In the genomic region with DNA sequence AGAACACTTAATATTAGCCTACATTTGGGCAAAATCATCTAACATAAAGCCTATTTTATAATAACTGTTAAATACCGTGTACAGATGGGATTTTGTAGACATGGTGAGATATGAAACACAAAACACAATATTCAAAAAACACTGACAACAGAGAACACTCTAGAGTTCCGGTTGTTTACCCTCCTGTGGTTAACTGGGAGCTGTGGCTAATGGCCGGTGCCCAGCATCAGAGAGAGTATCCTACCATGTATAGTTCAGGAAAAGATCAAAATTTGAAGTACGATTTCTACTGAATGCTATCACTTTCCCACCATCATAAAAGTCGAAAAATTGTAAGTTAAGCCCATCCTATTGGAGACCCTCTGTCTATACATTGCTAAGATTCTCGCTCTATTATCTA, we compare ENCODE assay signal across 19 cellular contexts. TPM values are rescaled to one million over a fixed set of nuclear protein-coding genes. Genes with fewer than 3 reads are reported as not detected.
DNase-seq lines count a peak whose midpoint lies in the region; ATAC-seq lines count a peak whose summit lies in the region.
"Had no signal": no experiment of that assay in that cellular context is flagged by ENCODE, and none has a peak within 500 bp of the region (broad histone marks: within the 10 kb centered on the region; RNA-seq: fewer than 3 reads in every experiment).

No MANE protein-coding gene starts in this region.

- H3K36me3 Mint-ChIP-seq in CD4-positive, CD25-positive, alpha-beta regulatory T cell, result peaks cover 16% of the 10 kb centered on the region
- H3K36me3 Mint-ChIP-seq in T-helper 2 cell treated with Interferon-gamma antibody and Interleukin-4, amounts not matched to agents 5 μg/mL and 100 μg/mL, for 36 hours (ENCODE audit: low read depth), result peaks cover 45% of the 10 kb centered on the region

- H3K27ac ChIP-seq in CD4-positive, CD25-positive, alpha-beta regulatory T cell (ENCODE audit: insufficient read depth, low read length, poor library complexity, severe bottlenecking), result peak overlapping the region; percentile 87
- H3K27ac ChIP-seq in effector memory CD4-positive, alpha-beta T cell (ENCODE audit: insufficient read depth, low read length, poor library complexity, severe bottlenecking), result peak overlapping the region; percentile 93
- H3K27ac ChIP-seq: gastroesophageal sphincter, thoracic aorta had no signal

- H3K36me3 ChIP-seq in CD4-positive, CD25-positive, alpha-beta regulatory T cell (ENCODE audit: control insufficient read depth, insufficient read depth, low read length), result no peaks in the 10 kb centered on the region
- H3K36me3 ChIP-seq in effector memory CD4-positive, alpha-beta T cell (ENCODE audit: control insufficient read depth, insufficient read depth, low read length), result no peaks in the 10 kb centered on the region
- H3K36me3 ChIP-seq: colonic mucosa, gastroesophageal sphincter, thoracic aorta had no signal

- DNase-seq in CD4-positive, CD25-positive, alpha-beta regulatory T cell, result no peak
- DNase-seq in G401 (ENCODE audit: low spot score), result peak; percentile 59
- DNase-seq in T-helper 2 cell treated with Interferon-gamma antibody and Interleukin-4, amounts not matched to agents 5 μg/mL and 100 μg/mL, for 36 hours (ENCODE audit: low spot score), result no peak
- DNase-seq in effector memory CD4-positive, alpha-beta T cell, result no peak
- no peak for DNase-seq in ureter (ENCODE audit: low spot score)
- DNase-seq in middle frontal gyrus (ENCODE audit: extremely low spot score, low spot score), result no peak
- no peak for DNase-seq in OCI-M1 (lab: John Stamatoyannopoulos, UW)
- DNase-seq: colonic mucosa; DMS153; left colon; midbrain; NK-92 treated with Interleukin-12 subunit alpha and Interleukin-12 subunit beta, amount 100 ng/mL, for 24 hours; SHP77 had no signal

- peaks cover 0 to 2% (median 0%) of the 10 kb centered on the region in 7 donors for H3K9me3 Mint-ChIP-seq in CD4-positive, CD25-positive, alpha-beta regulatory T cell
- H3K9me3 Mint-ChIP-seq in T-helper 2 cell treated with Interferon-gamma antibody and Interleukin-4, amounts not matched to agents 5 μg/mL and 100 μg/mL, for 36 hours, result no peaks in the 10 kb centered on the region

- H3K4me3 Mint-ChIP-seq in CD4-positive, CD25-positive, alpha-beta regulatory T cell, result peak overlapping the region; percentile 93 to 100 (median 98)
- H3K4me3 Mint-ChIP-seq in T-helper 2 cell treated with Interferon-gamma antibody and Interleukin-4, amounts not matched to agents 5 μg/mL and 100 μg/mL, for 36 hours, result peak overlapping the region; percentile 98

- H3K4me1 ChIP-seq in CD4-positive, CD25-positive, alpha-beta regulatory T cell (ENCODE audit: control insufficient read depth, insufficient read depth, low read length, poor library complexity, severe bottlenecking), result peaks cover 70% of the 10 kb centered on the region
- peaks cover 46% of the 10 kb centered on the region for H3K4me1 ChIP-seq in effector memory CD4-positive, alpha-beta T cell (ENCODE audit: control insufficient read depth, insufficient read depth, low read length, poor library complexity, severe bottlenecking)

- no peaks in the 10 kb centered on the region for H3K9me3 ChIP-seq in CD4-positive, CD25-positive, alpha-beta regulatory T cell (ENCODE audit: control insufficient read depth in 2 of 2, low read length in 2 of 2)
- H3K9me3 ChIP-seq in effector memory CD4-positive, alpha-beta T cell (ENCODE audit: control insufficient read depth, low read length), result no peaks in the 10 kb centered on the region
- H3K9me3 ChIP-seq: colonic mucosa, gastroesophageal sphincter, thoracic aorta had no signal

- peaks cover 46 to 57% (median 49%) of the 10 kb centered on the region in 4 donors for H3K4me1 Mint-ChIP-seq in CD4-positive, CD25-positive, alpha-beta regulatory T cell
- H3K4me1 Mint-ChIP-seq in T-helper 2 cell treated with Interferon-gamma antibody and Interleukin-4, amounts not matched to agents 5 μg/mL and 100 μg/mL, for 36 hours (ENCODE audit: low read depth), result peaks cover 56% of the 10 kb centered on the region

- H3K27ac Mint-ChIP-seq in CD4-positive, CD25-positive, alpha-beta regulatory T cell, result peak overlapping the region; percentile 91 to 100 (median 96)
- H3K27ac Mint-ChIP-seq in T-helper 2 cell treated with Interferon-gamma antibody and Interleukin-4, amounts not matched to agents 5 μg/mL and 100 μg/mL, for 36 hours, result peak overlapping the region; percentile 86
- H3K27ac Mint-ChIP-seq: B cell had no signal

- H3K27me3 ChIP-seq in CD4-positive, CD25-positive, alpha-beta regulatory T cell (ENCODE audit: control insufficient read depth, insufficient read depth, low read length), result no peaks in the 10 kb centered on the region
- H3K27me3 ChIP-seq in effector memory CD4-positive, alpha-beta T cell (replicated peaks; ENCODE audit: control insufficient read depth, insufficient read depth, low read length, poor library complexity, severe bottlenecking), result no peaks in the 10 kb centered on the region

- no peaks in the 10 kb centered on the region for H3K27me3 Mint-ChIP-seq in CD4-positive, CD25-positive, alpha-beta regulatory T cell
- H3K27me3 Mint-ChIP-seq in T-helper 2 cell treated with Interferon-gamma antibody and Interleukin-4, amounts not matched to agents 5 μg/mL and 100 μg/mL, for 36 hours (ENCODE audit: low read depth), result no peaks in the 10 kb centered on the region

- no peak for ATAC-seq in CD4-positive, CD25-positive, alpha-beta regulatory T cell (ENCODE audit: low read depth in 2 of 2)
- ATAC-seq in GM21528 (IDR thresholded peaks at IDR 0.05; ENCODE audit: low FRiP score, unreplicated experiment), result no peak
- ATAC-seq: gastroesophageal sphincter, left colon, sciatic nerve had no signal

- peak overlapping the region; percentile 98 for H3K4me3 ChIP-seq in CD4-positive, CD25-positive, alpha-beta regulatory T cell (ENCODE audit: low read depth, low read length)
- H3K4me3 ChIP-seq in effector memory CD4-positive, alpha-beta T cell (ENCODE audit: insufficient read depth, low read depth, low read length, poor library complexity, severe bottlenecking), result peak overlapping the region; percentile 92
- H3K4me3 ChIP-seq: colonic mucosa, gastroesophageal sphincter, thoracic aorta had no signal

- in situ Hi-C loops in G401 (cut with HindIII; ENCODE audit: low sequenced_read_pairs), result no loop called here

RNA-seq across cellular contexts. Expression of a gene that starts 2.4 kb away (rescaled TPM):
- 167 TPM for total RNA-seq in CD4-positive, CD25-positive, alpha-beta regulatory T cell
- 100 to 1,000 TPM in 2 of 4 donors, 10 to 100 TPM in 2; 85.3 to 125 (median 96.2) TPM for polyA plus RNA-seq in CD4-positive, CD25-positive, alpha-beta regulatory T cell
- under 0.01 TPM in 1 of 2 replicates, not detected in the other for total RNA-seq in G401 (2014; rRNA removed; shearing (Covaris generic))
- total RNA-seq in ureter, result 3.0 TPM
- total RNA-seq: HT-29 had no signal

Comparison
In these comparisons a context has a peak if more than half of its experiments do, and no peak if none do; other contexts are left out.
1. RNA of a gene that starts 2.4 kb away (total RNA-seq): 167 TPM in CD4-positive, CD25-positive, alpha-beta regulatory T cell (single experiment); 3.0 TPM in ureter (single experiment) and under 0.01 TPM in G401; every median in the first group is over 10 times any median in the second.